Comparison of ENCODE assay signal across 9 cellular contexts in genomic region chr17:68398731-68399637, GRCh38. TPM values are rescaled to one million over a fixed set of nuclear protein-coding genes. Genes with fewer than 3 reads are reported as not detected.
DNase-seq lines count a peak whose midpoint lies in the region; ATAC-seq, FAIRE-seq and TF ChIP-seq lines count a peak whose summit lies in the region.
"Had no signal": no experiment of that assay in that cellular context is flagged by ENCODE, and none has a peak within 500 bp of the region (broad histone marks: within the 10 kb centered on the region; RNA-seq: fewer than 3 reads in every experiment).

No MANE protein-coding gene starts in this region.

- CTCF ChIA-PET in activated CD4-positive, alpha-beta memory T cell treated with anti-CD3 and anti-CD28 coated beads for 36 hours (lab: Charles Lee): interaction anchor here (0.6 to 3.0 kb wide), 35 partner anchors 10 to 341 kb away, joined by 3 to 30 read pairs (median 4); partner anchors contain the start of genes AMZ2, ARSG and SLC16A6

- peak overlapping the region; percentile 63 to 95 (median 83) for H3K4me2 ChIP-seq in BLaER1 treated with 17β-estradiol and CSF1 and Interleukin-3, amounts not matched to agents 10 nM and 100 nM

- no peaks in the 10 kb centered on the region for H3K27me3 Mint-ChIP-seq in activated CD4-positive, alpha-beta memory T cell treated with anti-CD3 and anti-CD28 coated beads for 36 hours

- peaks cover 19% of the 10 kb centered on the region for H3K36me3 Mint-ChIP-seq in activated CD4-positive, alpha-beta memory T cell treated with anti-CD3 and anti-CD28 coated beads for 36 hours

- WGBS in pancreas, 2 donors: 16 to 21% methylated on average over 11 of the region's 11 CpGs

- peaks cover 37% of the 10 kb centered on the region for H3K4me1 Mint-ChIP-seq in activated CD4-positive, alpha-beta memory T cell treated with anti-CD3 and anti-CD28 coated beads for 36 hours (ENCODE audit: low read depth)

- H3K27ac Mint-ChIP-seq in activated CD4-positive, alpha-beta memory T cell treated with anti-CD3 and anti-CD28 coated beads for 36 hours: peak overlapping the region; percentile 87

- H4K20me1 ChIP-seq in BLaER1 treated with 17β-estradiol and CSF1 and Interleukin-3, amounts not matched to agents 10 nM and 100 nM: no peaks in the 10 kb centered on the region

- intact Hi-C loops in activated CD4-positive, alpha-beta memory T cell treated with anti-CD3 and anti-CD28 coated beads for 36 hours (cut with micrococcal nuclease): loop anchor here (1.0 to 2.0 kb wide), 2 partner anchors 107 to 136 kb away; no protein-coding TSS in a partner anchor
- intact Hi-C loops in pancreas (cut with DNase I): loop anchor here in 1 of 3 donors (5.0 kb wide), 1 partner anchor 137 kb away; no protein-coding TSS in a partner anchor

- DNase-seq in NCI-H345 (lab: John Stamatoyannopoulos, UW) (peak; percentile 21), foreskin fibroblast (peak; percentile 77 to 90), pancreas (peak in 5 of 6 donors; percentile 36 to 67 (median 53))
- peak; percentile 55 for DNase-seq in activated CD4-positive, alpha-beta memory T cell treated with anti-CD3 and anti-CD28 coated beads for 36 hours

- no peak overlapping the region for H3K4me3 ChIP-seq in BLaER1 treated with 17β-estradiol and CSF1 and Interleukin-3, amounts not matched to agents 10 nM and 100 nM
- H3K4me3 ChIP-seq in foreskin fibroblast (ENCODE audit: low read depth in 1 of 2, low read length in 2 of 2): peak overlapping the region in 1 of 2 donors; percentile 19
- H3K4me3 ChIP-seq in pancreas: no peak overlapping the region

- H3K9me3 ChIP-seq in BLaER1 treated with 17β-estradiol and CSF1 and Interleukin-3, amounts not matched to agents 10 nM and 100 nM (replicated peaks in 1 of 11): peaks cover 14 to 24% (median 18%) of the 10 kb centered on the region in 11 experiments
- H3K9me3 ChIP-seq in pancreas: no peaks in the 10 kb centered on the region

- no peaks in the 10 kb centered on the region for H3K27me3 ChIP-seq in BLaER1 treated with 17β-estradiol and CSF1 and Interleukin-3, amounts not matched to agents 10 nM and 100 nM
- H3K27me3 ChIP-seq in pancreas: no peaks in the 10 kb centered on the region

- peak; percentile 80 for ATAC-seq in GM18502 (IDR thresholded peaks at IDR 0.05; ENCODE audit: poor library complexity, unreplicated experiment)
- ATAC-seq in HG03045 (IDR thresholded peaks at IDR 0.05; ENCODE audit: unreplicated experiment): peak; percentile 84
- ATAC-seq in pancreas: peak; percentile 84 to 95 (median 93)
- no peak for ATAC-seq in HG02884 (IDR thresholded peaks at IDR 0.05; ENCODE audit: unreplicated experiment)

- TF ChIP-seq CTCF in foreskin fibroblast (IDR thresholded peaks at IDR 0.05; ENCODE audit: low read depth, low read length): peak; percentile 92
- TF ChIP-seq CTCF in pancreas (IDR thresholded peaks at IDR 0.05): peak; percentile 22 to 71 (median 63)

- H3K36me3 ChIP-seq in BLaER1 treated with 17β-estradiol and CSF1 and Interleukin-3, amounts not matched to agents 10 nM and 100 nM: peaks cover 0 to 12% (median 9%) of the 10 kb centered on the region in 11 experiments; a peak in 11 of 22 replicates
- no peaks in the 10 kb centered on the region for H3K36me3 ChIP-seq in pancreas

- H3K4me3 Mint-ChIP-seq in activated CD4-positive, alpha-beta memory T cell treated with anti-CD3 and anti-CD28 coated beads for 36 hours: peak overlapping the region; percentile 45

- peak overlapping the region in 10 of 11 experiments; percentile 31 to 93 (median 69); a peak in 19 of 22 replicates for H3K27ac ChIP-seq in BLaER1 treated with 17β-estradiol and CSF1 and Interleukin-3, amounts not matched to agents 10 nM and 100 nM
- no peak overlapping the region for H3K27ac ChIP-seq in pancreas

- H3K9me3 Mint-ChIP-seq in activated CD4-positive, alpha-beta memory T cell treated with anti-CD3 and anti-CD28 coated beads for 36 hours: peaks cover 17% of the 10 kb centered on the region

- peaks cover 26 to 61% (median 54%) of the 10 kb centered on the region in 10 experiments for H3K4me1 ChIP-seq in BLaER1 treated with 17β-estradiol and CSF1 and Interleukin-3, amounts not matched to agents 10 nM and 100 nM
- H3K4me1 ChIP-seq in pancreas: no peaks in the 10 kb centered on the region

- peak overlapping the region in 9 of 11 experiments; percentile 2 to 82 (median 59); a peak in 13 of 22 replicates for H3K9ac ChIP-seq in BLaER1 treated with 17β-estradiol and CSF1 and Interleukin-3, amounts not matched to agents 10 nM and 100 nM

- POLR2A ChIA-PET in activated CD4-positive, alpha-beta memory T cell treated with anti-CD3 and anti-CD28 coated beads for 36 hours (lab: Charles Lee): interaction anchor here (1.0 to 3.8 kb wide), 9 partner anchors 16 to 161 kb away, joined by 3 to 21 read pairs (median 3); partner anchors contain the start of genes AMZ2, ARSG and SLC16A6

- FAIRE-seq in pancreas (lab: Jason Lieb, UNC): no peak
- FAIRE-seq: TTC549 had no signal

RNA-seq across cellular contexts. Expression of gene WIPI1, which starts 58.3 kb away (rescaled TPM):
- total RNA-seq in activated CD4-positive, alpha-beta memory T cell treated with anti-CD3 and anti-CD28 coated beads for 36 hours: 10 to 100 TPM; 27.3 to 27.5 TPM
- total RNA-seq in pancreas: 10 to 100 TPM; 23.3 to 32.2 (median 27.1) TPM
- polyA plus RNA-seq in pancreas: 10 to 100 TPM; 14.0 to 15.7 TPM

Comparison
In these comparisons a context has a peak if more than half of its experiments do, and no peak if none do; other contexts are left out.
1. H3K27ac ChIP-seq: peak in BLaER1 treated with 17β-estradiol and CSF1 and Interleukin-3, amounts not matched to agents 10 nM and 100 nM (10 of 11); none in pancreas (0 of 4).
2. DNase-seq: peak in every context shown above with its lines; median percentile 84 in foreskin fibroblast; 55 in activated CD4-positive, alpha-beta memory T cell treated with anti-CD3 and anti-CD28 coated beads for 36 hours; 53 in pancreas; 21 in NCI-H345.